30 cellular contexts compared by ENCODE assay signal in the genomic region with DNA sequence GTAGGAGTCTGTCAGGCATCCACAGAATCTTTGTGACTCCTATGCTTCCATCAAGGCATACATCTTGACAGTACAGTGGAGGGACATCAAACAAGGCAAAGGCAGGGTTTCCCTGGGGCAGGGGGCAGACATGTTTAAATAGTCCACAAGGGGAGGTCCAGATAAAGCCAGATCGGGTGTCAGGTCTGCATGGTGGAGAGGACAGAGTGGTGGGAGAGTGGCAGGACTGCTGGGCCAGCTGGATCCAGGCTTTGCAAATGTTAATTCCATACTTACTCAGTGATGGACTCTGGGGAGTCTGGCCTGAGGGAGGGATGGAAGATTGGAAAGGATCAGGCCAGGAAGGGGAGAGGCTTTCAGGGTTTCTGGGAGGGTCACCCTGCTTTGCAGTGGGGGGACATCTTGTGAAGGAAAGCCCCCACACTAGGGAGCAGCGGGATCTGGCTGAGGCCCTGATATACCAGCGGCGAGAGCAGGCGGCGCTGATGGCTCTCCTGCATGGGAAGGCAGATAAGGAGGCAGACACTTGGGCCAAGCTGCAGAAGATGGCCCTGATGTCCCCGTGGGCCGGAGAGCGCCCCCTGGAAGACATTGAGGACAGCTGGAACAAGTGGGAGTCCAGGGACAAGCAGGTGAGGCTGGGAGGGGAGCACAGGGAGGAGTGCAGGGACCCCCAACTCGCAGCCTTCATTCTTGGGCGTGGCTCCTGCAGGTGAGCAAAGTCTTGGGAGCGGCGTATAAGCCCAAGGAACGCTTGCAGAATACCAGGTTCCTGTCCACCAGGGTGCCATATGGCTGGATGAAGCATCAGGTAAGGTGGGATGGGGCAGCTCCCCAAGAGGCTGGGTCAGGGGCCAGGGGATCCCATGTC. TPM values are rescaled to one million over a fixed set of nuclear protein-coding genes. Genes with fewer than 3 reads are reported as not detected.
DNase-seq lines count a peak whose midpoint lies in the region; ATAC-seq, FAIRE-seq and TF ChIP-seq lines count a peak whose summit lies in the region.
"Had no signal": no experiment of that assay in that cellular context is flagged by ENCODE, and none has a peak within 500 bp of the region (broad histone marks: within the 10 kb centered on the region; RNA-seq: fewer than 3 reads in every experiment).

No MANE protein-coding gene starts in this region.

- 80 to 88% methylated on average over 14 of the region's 14 CpGs for WGBS in sigmoid colon, 2 donors

- no peak for ATAC-seq in GM21390 (IDR thresholded peaks at IDR 0.05; ENCODE audit: unreplicated experiment)
- ATAC-seq: activated T-cell treated with anti-CD3 and anti-CD28 coated beads, Interleukin-2, amount 50 U/mL, for 72 hours; left ventricle myocardium superior; naive thymus-derived CD4-positive, alpha-beta T cell; stimulated activated naive CD8-positive, alpha-beta T cell treated with anti-CD3 and anti-CD28 coated beads, Interleukin-15, Interleukin-2, amounts not matched to agents 100 U/mL and 50 U/mL, for 24 hours; T-helper 17 cell had no signal

- peaks cover 0 to 10% (median 7%) of the 10 kb centered on the region in 4 donors for H3K9me3 ChIP-seq in sigmoid colon

- TF ChIP-seq POLR2A in sigmoid colon (IDR thresholded peaks at IDR 0.05) (no peak), GM12892 (IDR thresholded peaks at IDR 0.05; ENCODE audit: low read depth, low read length) (no peak)

- DNase-seq in GM13976 (ENCODE audit: low spot score) (peak; percentile 10), HTR-8/SVneo (ENCODE audit: insufficient read length, low spot score) (no peak), iPS-NIHi7 (ENCODE audit: extremely low spot score) (peak; percentile 10), sigmoid colon (peak; percentile 36), GM12892 (ENCODE audit: insufficient read length) (no peak), ACHN (no peak)
- DNase-seq: activated CD4-positive, alpha-beta memory T cell treated with anti-CD3 and anti-CD28 coated beads for 36 hours; activated CD4-positive, CD25-positive, alpha-beta regulatory T cell treated with anti-CD3 and anti-CD28 coated beads, Interleukin-2, amount 50 U/mL, for 72 hours; activated naive CD4-positive, alpha-beta T cell; activated T-cell treated with anti-CD3 and anti-CD28 coated beads, Interleukin-2, amount 50 U/mL, for 72 hours; caudate nucleus; cortex of kidney; DMS53; effector memory CD4-positive, alpha-beta T cell; erythroblast; left ventricle myocardium superior; midbrain; MM.1S; naive thymus-derived CD4-positive, alpha-beta T cell; NCI-H345; NCI-H69; nucleus accumbens; Right ventricle myocardium superior; stimulated activated naive CD8-positive, alpha-beta T cell treated with anti-CD3 and anti-CD28 coated beads, Interleukin-15, Interleukin-2, amounts not matched to agents 100 U/mL and 50 U/mL, for 24 hours; T-helper 17 cell had no signal

- no peaks in the 10 kb centered on the region for H3K27me3 ChIP-seq in sigmoid colon
- H3K27me3 ChIP-seq: BLaER1 had no signal

- no peak overlapping the region for H3K27ac ChIP-seq in sigmoid colon
- H3K27ac ChIP-seq: BLaER1, skin epidermis had no signal

- no peak for TF ChIP-seq EP300 in sigmoid colon (IDR thresholded peaks at IDR 0.05)

- FAIRE-seq in HTR-8/SVneo (lab: Jason Lieb, UNC), result peak; percentile 13
- FAIRE-seq in GM12892 (lab: Jason Lieb, UNC), result no peak

- TF ChIP-seq CTCF in GM13976 (IDR thresholded peaks at IDR 0.05; ENCODE audit: borderline replicate concordance, control extremely low read depth, extremely low read depth, insufficient read depth, missing control alignments) (no peak), sigmoid colon (IDR thresholded peaks at IDR 0.05) (no peak)

- no peak overlapping the region for H3K4me3 ChIP-seq in sigmoid colon
- H3K4me3 ChIP-seq: BLaER1, skin epidermis had no signal

- in situ Hi-C loops in GM13976 (cut with MboI; ENCODE audit: low sequenced_read_pairs, unreplicated experiment), result no loop called here
- in situ Hi-C loops in ACHN (cut with HindIII; ENCODE audit: low pct_ligation_motif_present, low pct_unique_long_range_greater_than_20kb, low sequenced_read_pairs), result no loop called here

- no peaks in the 10 kb centered on the region for H3K4me1 ChIP-seq in sigmoid colon

- H3K36me3 ChIP-seq in sigmoid colon, result no peaks in the 10 kb centered on the region
- H3K36me3 ChIP-seq: BLaER1 had no signal

- intact Hi-C loops in sigmoid colon (cut with DNase I), result loop anchor here (10.0 kb wide), 1 partner anchor 65 kb away; no protein-coding TSS in a partner anchor

RNA-seq across cellular contexts. Expression of a gene that starts 44.6 kb away (rescaled TPM):
- not detected for total RNA-seq in sigmoid colon
- polyA plus RNA-seq in sigmoid colon, result not detected
- polyA plus RNA-seq in GM12892 (2012; ENCODE audit: missing spikeins), result not detected
- total RNA-seq: activated CD4-positive, alpha-beta memory T cell treated with anti-CD3 and anti-CD28 coated beads for 36 hours; activated T-cell treated with anti-CD3 and anti-CD28 coated beads, Interleukin-2, amount 50 U/mL, for 72 hours; left ventricle myocardium superior; naive thymus-derived CD4-positive, alpha-beta T cell; Right ventricle myocardium superior; T-helper 17 cell; temporal lobe had no signal
- polyA plus RNA-seq: adipose tissue; naive thymus-derived CD4-positive, alpha-beta T cell had no signal

RNA-seq across cellular contexts. Expression of a gene that starts 47.9 kb away (rescaled TPM):
- total RNA-seq in sigmoid colon, result not detected
- not detected for polyA plus RNA-seq in sigmoid colon
- polyA plus RNA-seq in GM12892 (2012; ENCODE audit: missing spikeins), result not detected
- total RNA-seq: activated CD4-positive, alpha-beta memory T cell treated with anti-CD3 and anti-CD28 coated beads for 36 hours; activated T-cell treated with anti-CD3 and anti-CD28 coated beads, Interleukin-2, amount 50 U/mL, for 72 hours; left ventricle myocardium superior; naive thymus-derived CD4-positive, alpha-beta T cell; Right ventricle myocardium superior; T-helper 17 cell; temporal lobe had no signal
- polyA plus RNA-seq: adipose tissue; naive thymus-derived CD4-positive, alpha-beta T cell had no signal

Comparison
In these comparisons a context has a peak if more than half of its experiments do, and no peak if none do; other contexts are left out.
1. DNase-seq: peak in GM13976 (single experiment), iPS-NIHi7 (single experiment) and sigmoid colon (single experiment); none in HTR-8/SVneo (single experiment), GM12892 (single experiment) and ACHN (single experiment).